Comparison of ENCODE assay signal across 1 cellular context in the genomic region with DNA sequence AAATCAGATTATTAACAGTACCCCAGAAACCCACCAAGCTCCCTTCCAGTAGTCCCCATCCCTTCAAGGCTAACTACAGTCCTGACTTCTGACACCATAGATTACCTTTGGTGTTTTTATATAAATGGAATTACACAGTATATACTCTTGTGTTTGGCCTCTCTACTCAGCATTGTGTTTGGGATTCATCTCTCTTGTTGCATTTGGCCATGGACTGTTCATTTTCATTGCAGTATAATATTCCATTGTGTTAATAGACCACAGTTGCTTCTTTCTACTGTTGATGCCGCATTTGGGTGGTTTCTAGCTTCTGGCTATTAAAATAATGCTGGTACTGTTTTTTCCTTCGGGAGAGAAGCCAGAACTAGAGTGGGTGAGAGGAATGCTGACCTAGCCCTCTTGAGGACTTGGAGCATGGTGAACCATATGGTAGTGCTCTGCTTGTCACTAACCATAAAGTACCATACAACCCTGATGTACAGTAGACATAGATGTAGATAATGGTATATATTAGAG.
TF ChIP-seq lines count a peak whose summit lies in the region.

No MANE protein-coding gene starts in this region.

TF ChIP-seq in HEK293, 187 proteins besides CTCF, POLR2A, EP300 and RAD21 (continued from another document):
- TF ChIP-seq ZBTB49 (tag by site-specific recombination; IDR thresholded peaks at IDR 0.05; ENCODE audit: low read depth) (no peak), ZNF521 (tag by site-specific recombination; IDR thresholded peaks at IDR 0.05) (no peak)
